Comparison of ENCODE assay signal across 8 cellular contexts in genomic region chr18:63320690-63321265, GRCh38. TPM values are rescaled to one million over a fixed set of nuclear protein-coding genes. Genes with fewer than 3 reads are reported as not detected.
DNase-seq lines count a peak whose midpoint lies in the region; ATAC-seq and TF ChIP-seq lines count a peak whose summit lies in the region.

No MANE protein-coding gene starts in this region.

- peak overlapping the region; percentile 85 for H3K4me3 ChIP-seq in Jurkat, Clone E6-1 (ENCODE audit: low read length)
- H3K4me3 ChIP-seq in mammary epithelial cell (replicated peaks in 1 of 3; ENCODE audit: insufficient read depth in 1 of 3, low read depth in 2 of 3, low read length in 3 of 3): peak overlapping the region; percentile 27 to 64 (median 43)

- H3K79me2 ChIP-seq in mammary epithelial cell (ENCODE audit: insufficient read depth, low read length): no peaks in the 10 kb centered on the region

- peak overlapping the region; percentile 98 for H3K4me3 Mint-ChIP-seq in activated CD4-positive, alpha-beta T cell treated with anti-CD3 and anti-CD28 coated beads for 36 hours

- peaks cover 14% of the 10 kb centered on the region for H3K4me1 ChIP-seq in mammary epithelial cell (ENCODE audit: insufficient read depth, low read length)

- intact Hi-C loops in activated CD4-positive, alpha-beta T cell treated with anti-CD3 and anti-CD28 coated beads for 36 hours (cut with DNase I, micrococcal nuclease): loop anchor here (1.0 to 10.0 kb wide), 6 partner anchors 47 to 606 kb away; partner anchors contain the start of genes KDSR (in 1 of the 2), PHLPP1 (in 1 of the 2) and VPS4B (in 1 of the 2)
- intact Hi-C loops in mammary epithelial cell (cut with micrococcal nuclease): no loop called here

- DNase-seq in activated CD4-positive, alpha-beta T cell treated with anti-CD3 and anti-CD28 coated beads for 36 hours: peak; percentile 71
- DNase-seq in activated CD4-positive, alpha-beta T cell treated with anti-CD3 and anti-CD28 coated beads for 1 hour: no peak
- DNase-seq in Jurkat, Clone E6-1 (ENCODE audit: low read depth, low spot score): no peak
- DNase-seq in T-helper 1 cell: peak in 4 of 5 donors; percentile 13 to 41 (median 18)
- DNase-seq in mammary epithelial cell: peak; percentile 17
- DNase-seq in kidney tubule cell (ENCODE audit: low spot score): peak; percentile 56
- peak; percentile 22 to 34 for DNase-seq in stimulated activated CD8-positive, alpha-beta memory T cell treated with anti-CD3 and anti-CD28 coated beads, Interleukin-15, amount 100 ng/mL, for 4 hours (ENCODE audit: low read depth in 2 of 2)

- H3K27me3 Mint-ChIP-seq in activated CD4-positive, alpha-beta T cell treated with anti-CD3 and anti-CD28 coated beads for 36 hours: no peaks in the 10 kb centered on the region

- H3K9ac ChIP-seq in mammary epithelial cell (ENCODE audit: insufficient read depth, low read length): no peak overlapping the region

- BruUV-seq in mammary epithelial cell (replicated peaks; lab: Mats Ljungman, UMichigan): TSS peak; percentile 11

- peaks cover 20% of the 10 kb centered on the region for H3K4me1 Mint-ChIP-seq in activated CD4-positive, alpha-beta T cell treated with anti-CD3 and anti-CD28 coated beads for 36 hours

- WGBS in mammary epithelial cell (ENCODE audit: low coverage, missing lambda C conversion rate): 50% methylated on average over 21 of the region's 33 CpGs

- H3K36me3 Mint-ChIP-seq in activated CD4-positive, alpha-beta T cell treated with anti-CD3 and anti-CD28 coated beads for 36 hours (ENCODE audit: low read depth): peaks cover 30% of the 10 kb centered on the region

- POLR2A ChIA-PET in activated CD4-positive, alpha-beta T cell treated with anti-CD3 and anti-CD28 coated beads for 36 hours (lab: Charles Lee): no interaction called here

- H3K36me3 ChIP-seq in mammary epithelial cell (ENCODE audit: insufficient read depth, low read length): no peaks in the 10 kb centered on the region

- H3K4me2 ChIP-seq in mammary epithelial cell (ENCODE audit: insufficient read depth, low read depth, low read length): peak overlapping the region; percentile 81

- in situ Hi-C loops in mammary epithelial cell (cut with MboI; ENCODE audit: low sequenced_read_pairs in 2 of 2): loop anchor here in 1 of 2 donors (5.0 kb wide), 2 partner anchors 183 to 303 kb away; no protein-coding TSS in a partner anchor

- H4K20me1 ChIP-seq in mammary epithelial cell (ENCODE audit: insufficient read depth, low read length): no peaks in the 10 kb centered on the region

- H3K27me3 ChIP-seq in mammary epithelial cell (ENCODE audit: insufficient read depth, low read length): peaks cover 4% of the 10 kb centered on the region

- TF ChIP-seq CTCF in mammary epithelial cell (conservative IDR thresholded peaks at IDR 0.05 in 1 of 2, IDR thresholded peaks at IDR 0.05 in 1 of 2; ENCODE audit: extremely low read depth in 1 of 2, insufficient read depth in 1 of 2, low read depth in 1 of 2, low read length in 2 of 2): no peak

- no peak overlapping the region for H3K27ac ChIP-seq in mammary epithelial cell (ENCODE audit: insufficient read depth, low read depth, low read length)

- no peaks in the 10 kb centered on the region for H3K9me3 Mint-ChIP-seq in activated CD4-positive, alpha-beta T cell treated with anti-CD3 and anti-CD28 coated beads for 36 hours (ENCODE audit: low read depth)

- peak; percentile 11 for ATAC-seq in activated CD4-positive, alpha-beta T cell treated with anti-CD3 and anti-CD28 coated beads for 36 hours
- no peak for ATAC-seq in HG03045 (IDR thresholded peaks at IDR 0.05; ENCODE audit: unreplicated experiment)

- H3K27ac Mint-ChIP-seq in activated CD4-positive, alpha-beta T cell treated with anti-CD3 and anti-CD28 coated beads for 36 hours: peak overlapping the region; percentile 95

- dilution Hi-C loops in mammary epithelial cell (cut with HindIII; ENCODE audit: low sequenced_read_pairs): no loop called here

- peak overlapping the region; percentile 94 for H2AFZ ChIP-seq in mammary epithelial cell (ENCODE audit: low read depth, low read length)

- CTCF ChIA-PET in activated CD4-positive, alpha-beta T cell treated with anti-CD3 and anti-CD28 coated beads for 36 hours (lab: Charles Lee): interaction anchor here (1.0 to 6.3 kb wide), 3 partner anchors 10 to 205 kb away, joined by 3 to 41 read pairs (median 3); no protein-coding TSS in a partner anchor
- CTCF ChIA-PET in mammary epithelial cell (lab: Charles Lee; ENCODE audit: low non-redundant PET): no interaction called here

- no peaks in the 10 kb centered on the region for H3K9me3 ChIP-seq in mammary epithelial cell (replicated peaks; ENCODE audit: insufficient read depth, low read length)

RNA-seq across cellular contexts. Expression of gene BCL2, which starts 1.2 kb away (rescaled TPM):
- 10 to 100 TPM; 66.0 to 88.9 TPM for total RNA-seq in activated CD4-positive, alpha-beta T cell treated with anti-CD3 and anti-CD28 coated beads for 36 hours
- 7.0 TPM for polyA plus RNA-seq in Jurkat, Clone E6-1 (2012; ENCODE audit: insufficient read depth, insufficient read length)
- total RNA-seq in mammary epithelial cell: 1 to 10 TPM in 1 of 2 donors, under 1 TPM in 1; 0.83 to 1.6 TPM
- 0.37 TPM for polyA plus RNA-seq in mammary epithelial cell
- polyA minus RNA-seq in mammary epithelial cell: 0.67 TPM

RNA-seq across cellular contexts. Expression of gene KDSR, which starts 46.2 kb away (rescaled TPM):
- 10 to 100 TPM; 72.6 to 78.6 TPM for total RNA-seq in activated CD4-positive, alpha-beta T cell treated with anti-CD3 and anti-CD28 coated beads for 36 hours
- polyA plus RNA-seq in Jurkat, Clone E6-1 (2012; ENCODE audit: insufficient read depth, insufficient read length): 21.7 TPM
- total RNA-seq in mammary epithelial cell: 100 to 1,000 TPM in 1 of 2 donors, 10 to 100 TPM in 1; 65.7 to 101 TPM
- 61.5 TPM for polyA plus RNA-seq in mammary epithelial cell
- polyA minus RNA-seq in mammary epithelial cell: 126 TPM

Comparison
In these comparisons a context has a peak if more than half of its experiments do, and no peak if none do; other contexts are left out.
1. DNase-seq: peak in activated CD4-positive, alpha-beta T cell treated with anti-CD3 and anti-CD28 coated beads for 36 hours (single experiment), T-helper 1 cell (4 of 5), mammary epithelial cell (single experiment), kidney tubule cell (single experiment) and stimulated activated CD8-positive, alpha-beta memory T cell treated with anti-CD3 and anti-CD28 coated beads, Interleukin-15, amount 100 ng/mL, for 4 hours (2 of 2); none in activated CD4-positive, alpha-beta T cell treated with anti-CD3 and anti-CD28 coated beads for 1 hour (single experiment) and Jurkat, Clone E6-1 (single experiment).
2. RNA of gene BCL2, which starts 1.2 kb away (total RNA-seq): 66.0 to 88.9 TPM in activated CD4-positive, alpha-beta T cell treated with anti-CD3 and anti-CD28 coated beads for 36 hours; 0.83 to 1.6 TPM in mammary epithelial cell; every median in the first group is over 10 times any median in the second.